In the genomic region with DNA sequence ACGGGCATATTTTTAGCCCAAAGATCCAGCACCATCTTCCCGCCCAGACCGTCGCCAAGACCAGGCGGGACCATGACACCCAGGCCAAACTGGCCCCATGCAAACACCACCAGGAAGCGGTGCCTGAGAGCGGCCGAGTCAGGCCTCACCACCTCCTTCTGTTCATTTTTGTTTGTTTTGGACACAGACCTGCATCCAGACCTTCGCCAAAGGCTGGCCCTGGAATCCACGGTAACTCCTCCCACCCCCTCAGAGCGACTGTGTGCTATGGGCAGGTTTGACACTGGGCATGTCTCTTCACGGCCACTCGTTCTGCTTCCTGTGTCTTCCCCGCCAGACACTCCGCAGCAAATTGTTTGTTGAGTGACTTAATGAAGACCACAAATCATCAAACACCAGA, we compare ENCODE assay signal across 11 cellular contexts. TPM values are rescaled to one million over a fixed set of nuclear protein-coding genes. Genes with fewer than 3 reads are reported as not detected.
DNase-seq lines count a peak whose midpoint lies in the region; ATAC-seq and TF ChIP-seq lines count a peak whose summit lies in the region.
"Had no signal": no experiment of that assay in that cellular context is flagged by ENCODE, and none has a peak within 500 bp of the region (broad histone marks: within the 10 kb centered on the region; RNA-seq: fewer than 3 reads in every experiment).

No MANE protein-coding gene starts in this region.

- H3K4me3 ChIP-seq in mucosa of rectum (ENCODE audit: low read length in 2 of 2), result no peak overlapping the region
- no peak overlapping the region for H3K4me3 ChIP-seq in vagina

- no peaks in the 10 kb centered on the region for H3K36me3 Mint-ChIP-seq in natural killer cell
- no peaks in the 10 kb centered on the region for H3K36me3 Mint-ChIP-seq in natural killer cell treated with Interleukin-12 subunit alpha and Interleukin-12 subunit beta and Interleukin-15 and Interleukin-18, amount 100 ng/mL, for 72 hours

- H3K4me1 Mint-ChIP-seq in natural killer cell, result peaks cover 41 to 63% of the 10 kb centered on the region in 2 donors
- H3K4me1 Mint-ChIP-seq in natural killer cell treated with Interleukin-12 subunit alpha and Interleukin-12 subunit beta and Interleukin-15 and Interleukin-18, amount 100 ng/mL, for 72 hours (ENCODE audit: low read depth in 2 of 2), result peaks cover 22 to 45% of the 10 kb centered on the region in 2 donors

- ATAC-seq in natural killer cell (peak in 2 of 3 donors; percentile 57 to 73), HG03571 (IDR thresholded peaks at IDR 0.05; ENCODE audit: unreplicated experiment) (no peak), HG03439 (IDR thresholded peaks at IDR 0.05; ENCODE audit: unreplicated experiment) (no peak)
- no peak for ATAC-seq in natural killer cell treated with Interleukin-12 subunit alpha and Interleukin-12 subunit beta and Interleukin-15 and Interleukin-18, amount 100 ng/mL, for 72 hours

- H3K9me3 ChIP-seq in mucosa of rectum (ENCODE audit: control insufficient read depth in 2 of 2, low read length in 2 of 2), result no peaks in the 10 kb centered on the region
- H3K9me3 ChIP-seq in vagina, result no peaks in the 10 kb centered on the region
- H3K9me3 ChIP-seq: BE2C had no signal

- no peak for TF ChIP-seq POLR2A in vagina (IDR thresholded peaks at IDR 0.05)

- no peak overlapping the region for H3K9ac ChIP-seq in mucosa of rectum (ENCODE audit: low read depth in 1 of 2, low read length in 2 of 2)

- no peak for DNase-seq in natural killer cell
- no peak for DNase-seq in natural killer cell treated with Interleukin-12 subunit alpha and Interleukin-12 subunit beta and Interleukin-15 and Interleukin-18, amount 100 ng/mL, for 72 hours (ENCODE audit: low spot score)
- DNase-seq in dermis microvascular lymphatic vessel endothelial cell (ENCODE audit: low read depth in 2 of 2), result peak; percentile 60 to 88
- no peak for DNase-seq in vagina (ENCODE audit: extremely low spot score in 2 of 2)
- no peak for DNase-seq in NCI-H524 (lab: John Stamatoyannopoulos, UW)
- DNase-seq: BE2C, small intestine, T1000 had no signal

- no peaks in the 10 kb centered on the region for H3K9me3 Mint-ChIP-seq in natural killer cell
- H3K9me3 Mint-ChIP-seq in natural killer cell treated with Interleukin-12 subunit alpha and Interleukin-12 subunit beta and Interleukin-15 and Interleukin-18, amount 100 ng/mL, for 72 hours, result no peaks in the 10 kb centered on the region

- TF ChIP-seq CTCF in natural killer cell (IDR thresholded peaks at IDR 0.05) (no peak), vagina (IDR thresholded peaks at IDR 0.05) (no peak)

- peaks cover 40 to 43% of the 10 kb centered on the region in 2 donors for H3K4me1 ChIP-seq in mucosa of rectum (ENCODE audit: control insufficient read depth in 2 of 2, insufficient read depth in 2 of 2, low read length in 2 of 2)
- peaks cover 97% of the 10 kb centered on the region for H3K4me1 ChIP-seq in vagina

- peaks cover 0 to 5% of the 10 kb centered on the region in 2 donors for H3K27me3 Mint-ChIP-seq in natural killer cell (ENCODE audit: low read depth in 2 of 2)
- H3K27me3 Mint-ChIP-seq in natural killer cell treated with Interleukin-12 subunit alpha and Interleukin-12 subunit beta and Interleukin-15 and Interleukin-18, amount 100 ng/mL, for 72 hours, result peaks cover 0 to 3% of the 10 kb centered on the region in 2 donors

- intact Hi-C loops in natural killer cell (cut with micrococcal nuclease), result no loop called here
- intact Hi-C loops in vagina (cut with DNase I), result no loop called here

- peak overlapping the region in 1 of 2 donors; percentile 65 for H3K27ac Mint-ChIP-seq in natural killer cell
- peak overlapping the region in 1 of 2 donors; percentile 67 for H3K27ac Mint-ChIP-seq in natural killer cell treated with Interleukin-12 subunit alpha and Interleukin-12 subunit beta and Interleukin-15 and Interleukin-18, amount 100 ng/mL, for 72 hours

- H3K36me3 ChIP-seq in mucosa of rectum (ENCODE audit: control insufficient read depth in 2 of 2, insufficient read depth in 2 of 2, low read length in 2 of 2) (peaks cover 0 to 5% of the 10 kb centered on the region in 2 donors), vagina (no peaks in the 10 kb centered on the region)

- H3K27me3 ChIP-seq in mucosa of rectum (ENCODE audit: control insufficient read depth in 2 of 2, insufficient read depth in 2 of 2, low read length in 2 of 2) (no peaks in the 10 kb centered on the region), vagina (no peaks in the 10 kb centered on the region)
- H3K27me3 ChIP-seq: BE2C had no signal

- H3K4me3 Mint-ChIP-seq in natural killer cell, result no peak overlapping the region
- H3K4me3 Mint-ChIP-seq in natural killer cell treated with Interleukin-12 subunit alpha and Interleukin-12 subunit beta and Interleukin-15 and Interleukin-18, amount 100 ng/mL, for 72 hours, result no peak overlapping the region

- H3K27ac ChIP-seq in mucosa of rectum (ENCODE audit: low read depth in 2 of 2, low read length in 2 of 2) (peak overlapping the region; percentile 94), vagina (peak overlapping the region; percentile 96)

RNA-seq across cellular contexts. Expression of a gene that starts 47.2 kb away (rescaled TPM):
- total RNA-seq in natural killer cell (100 to 1,000 TPM; 109 to 126 (median 125) TPM), dermis microvascular lymphatic vessel endothelial cell (10.0 and 19.7 TPM in 2 replicates), vagina (120 TPM)
- total RNA-seq in natural killer cell treated with Interleukin-12 subunit alpha and Interleukin-12 subunit beta and Interleukin-15 and Interleukin-18, amount 100 ng/mL, for 72 hours, result 100 to 1,000 TPM in 1 of 2 donors, 10 to 100 TPM in 1; 80.8 to 133 TPM

Comparison
In these comparisons a context has a peak if more than half of its experiments do, and no peak if none do; other contexts are left out.
1. ATAC-seq: peak in natural killer cell (2 of 3); none in natural killer cell treated with Interleukin-12 subunit alpha and Interleukin-12 subunit beta and Interleukin-15 and Interleukin-18, amount 100 ng/mL, for 72 hours (0 of 2), HG03571 (single experiment) and HG03439 (single experiment).
2. DNase-seq: peak in dermis microvascular lymphatic vessel endothelial cell (2 of 2); none in natural killer cell (single experiment), natural killer cell treated with Interleukin-12 subunit alpha and Interleukin-12 subunit beta and Interleukin-15 and Interleukin-18, amount 100 ng/mL, for 72 hours (single experiment), vagina (0 of 2) and NCI-H524 (0 of 2).